23 cellular contexts compared by ENCODE assay signal in the genomic region with DNA sequence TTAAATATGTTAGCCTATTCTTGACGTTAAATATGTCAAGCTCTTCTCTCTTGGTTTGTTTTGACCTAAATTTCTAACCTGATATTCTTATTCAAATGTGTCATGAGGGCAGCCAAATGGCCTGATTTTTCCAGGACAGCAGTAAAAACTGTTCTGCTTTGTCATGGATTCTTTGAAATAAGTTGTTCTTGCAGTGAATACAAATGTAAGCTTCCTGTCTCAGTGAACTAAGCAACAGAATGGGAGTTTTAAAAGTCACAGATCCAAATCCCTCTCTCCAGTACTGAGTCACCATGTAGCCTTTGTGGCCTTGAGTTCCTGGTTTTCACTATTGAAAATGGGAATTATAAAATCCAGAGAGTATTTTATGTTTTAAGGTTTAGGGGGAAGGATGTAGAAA.
"Had no signal": no experiment of that assay in that cellular context is flagged by ENCODE, and none has a peak within 500 bp of the region (broad histone marks: within the 10 kb centered on the region; RNA-seq: fewer than 3 reads in every experiment).

No MANE protein-coding gene starts in this region.

- H3K27ac ChIP-seq: body of pancreas, left lung, ovary, prostate gland, skin epidermis, stomach, suprapubic skin, tibial nerve, VCaP had no signal

- H3K9me3 ChIP-seq: body of pancreas, ovary, prostate gland, suprapubic skin had no signal

- H3K4me1 ChIP-seq: body of pancreas, left lung, prostate gland, stomach, suprapubic skin had no signal

- DNase-seq: activated CD4-positive, alpha-beta T cell treated with anti-CD3 and anti-CD28 coated beads, Interleukin-2, amount 10 ng/mL, durations not matched to agents 7 days and 5 days; activated CD4-positive, CD25-positive, alpha-beta regulatory T cell treated with anti-CD3 and anti-CD28 coated beads, Interleukin-2, amount 50 U/mL, for 72 hours; activated CD8-positive, alpha-beta T cell treated with anti-CD3 and anti-CD28 coated beads, Interleukin-2, amount 10 ng/mL, durations not matched to agents 7 days and 5 days; activated gamma-delta T cell; activated naive CD4-positive, alpha-beta T cell treated with anti-CD3 and anti-CD28 coated beads, Interleukin-2, amount 50 U/mL, for 16 hours; activated naive CD8-positive, alpha-beta T cell treated with anti-CD3 and anti-CD28 coated beads, Interleukin-2, amount 50 U/mL, for 24 hours; anterior cingulate cortex; body of pancreas; dermis blood vessel endothelial cell; effector CD8-positive, alpha-beta T cell; foreskin melanocyte; left lung; naive thymus-derived CD4-positive, alpha-beta T cell; ovary; right cardiac atrium; stimulated activated CD4-positive, alpha-beta T cell treated with anti-CD3 and anti-CD28 coated beads, Interleukin-1b, Interleukin-23, amount 100 ng/mL, for 48 hours; stomach had no signal

- H3K27me3 ChIP-seq: body of pancreas, left lung, ovary, stomach, suprapubic skin, tibial nerve had no signal

- H3K4me3 ChIP-seq: body of pancreas, left lung, lung, ovary, prostate gland, skin epidermis, stomach, suprapubic skin, tibial nerve had no signal

- H3K36me3 ChIP-seq: left lung, ovary, prostate gland, stomach, suprapubic skin, tibial nerve had no signal
